In the genomic region with DNA sequence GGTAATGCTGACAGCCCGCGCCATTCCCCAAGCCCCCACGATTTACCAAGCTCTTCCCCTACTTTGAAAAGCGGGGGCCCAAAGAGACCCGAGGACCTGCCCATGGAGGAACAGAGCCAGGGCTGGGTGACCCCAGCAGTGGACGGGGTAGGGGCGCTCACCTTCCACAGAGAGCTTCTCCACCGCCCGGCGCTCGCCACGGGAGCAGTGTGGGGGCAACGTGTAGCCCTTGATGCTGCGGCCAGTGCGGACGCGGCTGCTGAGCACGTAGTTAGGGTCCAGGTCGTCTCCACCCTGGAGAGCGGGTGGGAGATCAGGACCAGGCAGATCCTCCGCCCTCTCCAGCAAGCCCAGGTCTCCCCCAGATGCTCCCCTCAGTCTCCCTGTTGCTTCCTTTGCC, we compare ENCODE assay signal across 37 cellular contexts. TPM values are rescaled to one million over a fixed set of nuclear protein-coding genes. Genes with fewer than 3 reads are reported as not detected.
"Had no signal": no experiment of that assay in that cellular context is flagged by ENCODE, and none has a peak within 500 bp of the region (broad histone marks: within the 10 kb centered on the region; RNA-seq: fewer than 3 reads in every experiment).

No MANE protein-coding gene starts in this region.

- H3K27ac Mint-ChIP-seq: activated B cell treated with CpG ODN at 0.5 μM for 24 hours; activated CD4-positive, alpha-beta memory T cell treated with anti-CD3 and anti-CD28 coated beads for 36 hours; activated naive CD4-positive, alpha-beta T cell treated with anti-CD3 and anti-CD28 coated beads for 36 hours; activated naive CD4-positive, alpha-beta T cell treated with anti-CD3 and anti-CD28 coated beads, Interleukin-2, amount 50 U/mL, for 72 hours; activated T-helper 1 cell treated with anti-CD3 and anti-CD28 coated beads, Interleukin-12 subunit alpha, Interleukin-12 subunit beta, Interleukin-2, Interleukin-4 antibody, amounts not matched to agents 30 ng/mL and 10 ng/mL and 1 ng/mL, durations not matched to agents 14 hours and 24 hours and 36 hours had no signal

- H3K27me3 ChIP-seq: body of pancreas, Peyer's patch had no signal

- H3K4me1 Mint-ChIP-seq: activated B cell treated with CpG ODN at 0.5 μM for 24 hours had no signal

- H3K36me3 Mint-ChIP-seq: activated CD4-positive, alpha-beta memory T cell treated with anti-CD3 and anti-CD28 coated beads for 36 hours; activated naive CD4-positive, alpha-beta T cell treated with anti-CD3 and anti-CD28 coated beads, Interleukin-2, amount 50 U/mL, for 72 hours had no signal

- H3K9me3 ChIP-seq: adrenal gland, body of pancreas, breast epithelium, MG63, Peyer's patch, SJSA1 had no signal

- DNase-seq: activated B cell treated with CpG ODN at 0.5 μM for 24 hours; activated CD4-positive, alpha-beta memory T cell treated with anti-CD3 and anti-CD28 coated beads for 36 hours; activated CD4-positive, alpha-beta T cell treated with anti-CD3 and anti-CD28 coated beads for 4 hours; activated CD4-positive, alpha-beta T cell treated with anti-CD3 and anti-CD28 coated beads, Interleukin-2, amount 50 U/mL, for 1 hour; activated CD4-positive, CD25-positive, alpha-beta regulatory T cell treated with anti-CD3 and anti-CD28 coated beads, Interleukin-2, amount 50 U/mL, for 72 hours; activated CD8-positive, alpha-beta memory T cell treated with anti-CD3 and anti-CD28 coated beads, Interleukin-2, amount 50 U/mL, for 4 hours; activated gamma-delta T cell treated with Interleukin-2 at 50 U/mL for 16 hours; activated naive CD4-positive, alpha-beta T cell treated with anti-CD3 and anti-CD28 coated beads for 36 hours; activated T-cell treated with anti-CD3 and anti-CD28 coated beads for 4 hours; activated T-cell treated with anti-CD3 and anti-CD28 coated beads, Interleukin-2, amount 50 U/mL, for 4 hours; adrenal gland; body of pancreas; Kasumi-1; KG1; MG63; NCI-H1048; NCI-H1105 treated with DMSO at 0.1 percent for 48 hours; NCI-H1436; NCI-H1694; NCI-H2029; NCI-H345; NCI-H524 treated with DMSO at 0.1 percent for 48 hours; PC-3; Peyer's patch; RPMI8226; SHP77 treated with DMSO at 0.1 percent for 48 hours; SW 1271; T-helper 1 cell; T-helper 2 cell; T-helper 9 cell had no signal

- H3K4me3 ChIP-seq: adrenal gland, body of pancreas, breast epithelium, MG63, Peyer's patch, SJSA1 had no signal

- H3K4me3 Mint-ChIP-seq: activated B cell treated with CpG ODN at 0.5 μM for 24 hours; activated CD4-positive, alpha-beta memory T cell treated with anti-CD3 and anti-CD28 coated beads for 36 hours; activated naive CD4-positive, alpha-beta T cell treated with anti-CD3 and anti-CD28 coated beads for 36 hours; activated T-cell treated with anti-CD3 and anti-CD28 coated beads, Interleukin-2, amount 50 U/mL, for 4 hours; activated T-helper 1 cell treated with anti-CD3 and anti-CD28 coated beads, Interleukin-12 subunit alpha, Interleukin-12 subunit beta, Interleukin-2, Interleukin-4 antibody, amounts not matched to agents 30 ng/mL and 10 ng/mL and 1 ng/mL, durations not matched to agents 14 hours and 24 hours and 36 hours had no signal

- H3K4me1 ChIP-seq: adrenal gland, body of pancreas, breast epithelium, Peyer's patch, SJSA1 had no signal

- H3K9me3 Mint-ChIP-seq: activated B cell treated with CpG ODN at 0.5 μM for 24 hours; activated CD4-positive, alpha-beta memory T cell treated with anti-CD3 and anti-CD28 coated beads for 36 hours; activated naive CD4-positive, alpha-beta T cell treated with anti-CD3 and anti-CD28 coated beads for 36 hours; activated naive CD4-positive, alpha-beta T cell treated with anti-CD3 and anti-CD28 coated beads, Interleukin-2, amount 50 U/mL, for 72 hours; activated T-cell treated with anti-CD3 and anti-CD28 coated beads, Interleukin-2, amount 50 U/mL, for 4 hours; activated T-helper 1 cell treated with anti-CD3 and anti-CD28 coated beads, Interleukin-12 subunit alpha, Interleukin-12 subunit beta, Interleukin-2, Interleukin-4 antibody, amounts not matched to agents 30 ng/mL and 10 ng/mL and 1 ng/mL, durations not matched to agents 14 hours and 24 hours and 36 hours had no signal

- H3K27ac ChIP-seq: adrenal gland, body of pancreas, breast epithelium, Peyer's patch, SJSA1, VCaP had no signal

- H3K36me3 ChIP-seq: adrenal gland, breast epithelium, MG63, Peyer's patch, SJSA1 had no signal

- ATAC-seq: activated naive CD4-positive, alpha-beta T cell treated with anti-CD3 and anti-CD28 coated beads, Interleukin-2, amount 50 U/mL, for 72 hours; activated T-cell treated with anti-CD3 and anti-CD28 coated beads, Interleukin-2, amount 50 U/mL, for 4 hours; body of pancreas; PC-3 had no signal

RNA-seq across cellular contexts. Expression of a gene that starts 7.4 kb away (rescaled TPM):
- total RNA-seq: activated B cell treated with CpG ODN at 0.5 μM for 24 hours; activated CD4-positive, alpha-beta memory T cell treated with anti-CD3 and anti-CD28 coated beads for 36 hours; activated naive CD4-positive, alpha-beta T cell treated with anti-CD3 and anti-CD28 coated beads for 36 hours; activated naive CD4-positive, alpha-beta T cell treated with anti-CD3 and anti-CD28 coated beads, Interleukin-2, amount 50 U/mL, for 72 hours; activated T-cell treated with anti-CD3 and anti-CD28 coated beads, Interleukin-2, amount 50 U/mL, for 4 hours; activated T-helper 1 cell treated with anti-CD3 and anti-CD28 coated beads, Interleukin-12 subunit alpha, Interleukin-12 subunit beta, Interleukin-2, Interleukin-4 antibody, amounts not matched to agents 30 ng/mL and 10 ng/mL and 1 ng/mL, durations not matched to agents 14 hours and 24 hours and 36 hours; astrocyte; body of pancreas; breast epithelium; NCI-H460; PC-3; Peyer's patch; SJSA1 had no signal

RNA-seq across cellular contexts. Expression of a gene that starts 25.2 kb away (rescaled TPM):
- total RNA-seq: activated B cell treated with CpG ODN at 0.5 μM for 24 hours; activated CD4-positive, alpha-beta memory T cell treated with anti-CD3 and anti-CD28 coated beads for 36 hours; activated naive CD4-positive, alpha-beta T cell treated with anti-CD3 and anti-CD28 coated beads for 36 hours; activated T-cell treated with anti-CD3 and anti-CD28 coated beads, Interleukin-2, amount 50 U/mL, for 4 hours; activated T-helper 1 cell treated with anti-CD3 and anti-CD28 coated beads, Interleukin-12 subunit alpha, Interleukin-12 subunit beta, Interleukin-2, Interleukin-4 antibody, amounts not matched to agents 30 ng/mL and 10 ng/mL and 1 ng/mL, durations not matched to agents 14 hours and 24 hours and 36 hours; Peyer's patch had no signal
